In the genomic region with DNA sequence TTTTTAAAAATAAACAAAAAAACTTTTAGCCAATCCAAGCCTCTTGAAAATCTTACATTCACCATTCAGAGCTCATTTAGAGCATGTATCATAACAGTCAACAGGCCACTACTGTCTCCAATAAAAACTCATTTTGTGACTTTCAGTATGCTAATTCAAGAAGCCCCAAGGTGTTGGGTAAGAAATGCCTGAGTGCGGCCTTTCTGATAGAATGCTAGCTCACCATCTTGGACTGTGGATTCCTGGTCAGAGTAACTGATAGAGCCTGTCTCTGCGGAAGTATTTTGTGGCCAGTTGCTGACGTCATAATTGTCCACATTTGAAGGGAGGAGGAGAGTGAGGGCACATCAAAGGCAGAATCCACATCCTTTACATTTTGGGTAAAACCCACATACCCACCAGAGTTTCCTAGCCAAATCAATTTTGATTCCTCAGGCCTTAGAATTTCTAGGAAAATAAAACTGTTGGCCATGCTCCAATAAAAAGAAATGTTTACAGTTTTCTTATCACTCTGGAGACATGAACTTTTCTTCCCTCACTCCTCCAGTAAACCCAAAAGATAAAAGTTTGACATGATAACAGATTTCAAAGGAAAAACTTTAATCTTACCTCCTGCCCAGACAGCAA, we compare ENCODE assay signal across 1 cellular context.
TF ChIP-seq lines count a peak whose summit lies in the region.

No MANE protein-coding gene starts in this region.

TF ChIP-seq in K562, 482 proteins besides CTCF, POLR2A, EP300 and RAD21 (continued from another document):
- TF ChIP-seq, protein P1, sequence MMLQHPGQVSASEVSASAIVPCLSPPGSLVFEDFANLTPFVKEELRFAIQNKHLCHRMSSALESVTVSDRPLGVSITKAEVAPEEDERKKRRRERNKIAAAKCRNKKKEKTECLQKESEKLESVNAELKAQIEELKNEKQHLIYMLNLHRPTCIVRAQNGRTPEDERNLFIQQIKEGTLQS (IDR thresholded peaks at IDR 0.05), result peak; percentile 97
- TF ChIP-seq, protein P1 (CRISPR knock-in tag; conservative IDR thresholded peaks at IDR 0.05), result no peak
- peak; percentile 43; the same call in 1 of the 2 replicates for TF ChIP-seq ZNF766 (CRISPR knock-in tag; conservative IDR thresholded peaks at IDR 0.05)
- TF ChIP-seq DPF2 (IDR thresholded peaks at IDR 0.05), result peak; percentile 70; the same call in 1 of the 2 replicates
- TF ChIP-seq JUND (IDR thresholded peaks at IDR 0.05; ENCODE audit: borderline replicate concordance, low read depth, low read length), result peak; percentile 85
- peak; percentile 90 for TF ChIP-seq JUND (tag; IDR thresholded peaks at IDR 0.05; ENCODE audit: borderline replicate concordance, low read depth, low read length)
- TF ChIP-seq HDAC2 (IDR thresholded peaks at IDR 0.05), result 0 out of 2 replicates have a peak, but pooled peaks have one; percentile 36
- TF ChIP-seq ZKSCAN1 (IDR thresholded peaks at IDR 0.05; ENCODE audit: low read depth, low read length), result no peak
- TF ChIP-seq ZBED1 (IDR thresholded peaks at IDR 0.05), result no peak
- no peak for TF ChIP-seq GATAD2A (IDR thresholded peaks at IDR 0.05)
- TF ChIP-seq TEAD1 (CRISPR knock-in tag; IDR thresholded peaks at IDR 0.05), result peak in 1 of 2 experiments; percentile 8; a peak in 1 of 4 replicates
- peak; percentile 75 for TF ChIP-seq MYBL2 (IDR thresholded peaks at IDR 0.05; ENCODE audit: low read depth)
- TF ChIP-seq MYBL2 (CRISPR knock-in tag; IDR thresholded peaks at IDR 0.05; ENCODE audit: borderline replicate concordance), result no peak
- no peak for TF ChIP-seq ZHX1 (conservative IDR thresholded peaks at IDR 0.05; ENCODE audit: low read length)
- TF ChIP-seq, protein P2, sequence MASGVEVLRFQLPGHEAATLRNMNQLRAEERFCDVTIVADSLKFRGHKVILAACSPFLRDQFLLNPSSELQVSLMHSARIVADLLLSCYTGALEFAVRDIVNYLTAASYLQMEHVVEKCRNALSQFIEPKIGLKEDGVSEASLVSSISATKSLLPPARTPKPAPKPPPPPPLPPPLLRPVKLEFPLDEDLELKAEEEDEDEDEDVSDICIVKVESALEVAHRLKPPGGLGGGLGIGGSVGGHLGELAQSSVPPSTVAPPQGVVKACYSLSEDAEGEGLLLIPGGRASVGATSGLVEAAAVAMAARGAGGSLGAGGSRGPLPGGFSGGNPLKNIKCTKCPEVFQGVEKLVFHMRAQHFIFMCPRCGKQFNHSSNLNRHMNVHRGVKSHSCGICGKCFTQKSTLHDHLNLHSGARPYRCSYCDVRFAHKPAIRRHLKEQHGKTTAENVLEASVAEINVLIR (CRISPR knock-in tag; IDR thresholded peaks at IDR 0.05), result peak; percentile 80
- TF ChIP-seq TCF7 (IDR thresholded peaks at IDR 0.05; ENCODE audit: borderline replicate concordance), result 0 out of 2 replicates have a peak, but pooled peaks have one; percentile 70
- peak; percentile 71 for TF ChIP-seq LEF1 (IDR thresholded peaks at IDR 0.05)
- peak; percentile 12; the same call in 1 of the 2 replicates for TF ChIP-seq KHSRP (IDR thresholded peaks at IDR 0.05)
- TF ChIP-seq SMARCA4 (IDR thresholded peaks at IDR 0.05), result 0 out of 2 replicates have a peak, but pooled peaks have one; percentile 45
- TF ChIP-seq U2AF2 (optimal IDR thresholded peaks at IDR 0.05; ENCODE audit: low read depth, low read length), result no peak
- no peak for TF ChIP-seq IFI16 (CRISPR knock-in tag; IDR thresholded peaks at IDR 0.05)
- peak; percentile 57 for TF ChIP-seq GABPA (tag; conservative IDR thresholded peaks at IDR 0.05; ENCODE audit: low read depth)
- peak; percentile 43; the same call in 1 of the 2 replicates for TF ChIP-seq BCL6 (CRISPR knock-in tag; IDR thresholded peaks at IDR 0.05)
- TF ChIP-seq NR2C2 (CRISPR knock-in tag; IDR thresholded peaks at IDR 0.05), result no peak
- peak; percentile 48; the same call in 1 of the 2 replicates for TF ChIP-seq NR2C2 (tag; IDR thresholded peaks at IDR 0.05)
- 0 out of 4 replicates have a peak, but pooled peaks of 1 of the 2 experiments have one; percentile 15 for TF ChIP-seq ETV6 (IDR thresholded peaks at IDR 0.05; ENCODE audit: borderline replicate concordance in 1 of 2, low read depth in 2 of 2, low read length in 1 of 2)
- no peak for TF ChIP-seq ETV6 (CRISPR knock-in tag; IDR thresholded peaks at IDR 0.05; ENCODE audit: borderline replicate concordance)
- TF ChIP-seq ZFPM2 (CRISPR knock-in tag; IDR thresholded peaks at IDR 0.05), result no peak
- TF ChIP-seq KLF13 (tag; IDR thresholded peaks at IDR 0.05; ENCODE audit: borderline replicate concordance, low read depth), result no peak
- TF ChIP-seq VEZF1 (CRISPR knock-in tag; IDR thresholded peaks at IDR 0.05), result 0 out of 2 replicates have a peak, but pooled peaks have one; percentile 25
- no peak for TF ChIP-seq ZNF24 (IDR thresholded peaks at IDR 0.05)
- TF ChIP-seq TEAD4 (IDR thresholded peaks at IDR 0.05; ENCODE audit: low read length), result peak; percentile 58
- no peak for TF ChIP-seq TEAD4 (CRISPR knock-in tag; IDR thresholded peaks at IDR 0.05; ENCODE audit: borderline replicate concordance)
- TF ChIP-seq MCM7 (IDR thresholded peaks at IDR 0.05), result no peak
- TF ChIP-seq ARID1B (IDR thresholded peaks at IDR 0.05), result peak; percentile 72
- peak in 1 of 3 experiments; percentile 64 for TF ChIP-seq YY1 (IDR thresholded peaks at IDR 0.05; ENCODE audit: borderline replicate concordance in 1 of 3, control insufficient read depth in 1 of 3, extremely low read depth in 1 of 3, insufficient read depth in 3 of 3, insufficient read length in 1 of 3, insufficient replicate concordance in 2 of 3, low read depth in 1 of 3, low read length in 2 of 3)
- TF ChIP-seq, protein P3, sequence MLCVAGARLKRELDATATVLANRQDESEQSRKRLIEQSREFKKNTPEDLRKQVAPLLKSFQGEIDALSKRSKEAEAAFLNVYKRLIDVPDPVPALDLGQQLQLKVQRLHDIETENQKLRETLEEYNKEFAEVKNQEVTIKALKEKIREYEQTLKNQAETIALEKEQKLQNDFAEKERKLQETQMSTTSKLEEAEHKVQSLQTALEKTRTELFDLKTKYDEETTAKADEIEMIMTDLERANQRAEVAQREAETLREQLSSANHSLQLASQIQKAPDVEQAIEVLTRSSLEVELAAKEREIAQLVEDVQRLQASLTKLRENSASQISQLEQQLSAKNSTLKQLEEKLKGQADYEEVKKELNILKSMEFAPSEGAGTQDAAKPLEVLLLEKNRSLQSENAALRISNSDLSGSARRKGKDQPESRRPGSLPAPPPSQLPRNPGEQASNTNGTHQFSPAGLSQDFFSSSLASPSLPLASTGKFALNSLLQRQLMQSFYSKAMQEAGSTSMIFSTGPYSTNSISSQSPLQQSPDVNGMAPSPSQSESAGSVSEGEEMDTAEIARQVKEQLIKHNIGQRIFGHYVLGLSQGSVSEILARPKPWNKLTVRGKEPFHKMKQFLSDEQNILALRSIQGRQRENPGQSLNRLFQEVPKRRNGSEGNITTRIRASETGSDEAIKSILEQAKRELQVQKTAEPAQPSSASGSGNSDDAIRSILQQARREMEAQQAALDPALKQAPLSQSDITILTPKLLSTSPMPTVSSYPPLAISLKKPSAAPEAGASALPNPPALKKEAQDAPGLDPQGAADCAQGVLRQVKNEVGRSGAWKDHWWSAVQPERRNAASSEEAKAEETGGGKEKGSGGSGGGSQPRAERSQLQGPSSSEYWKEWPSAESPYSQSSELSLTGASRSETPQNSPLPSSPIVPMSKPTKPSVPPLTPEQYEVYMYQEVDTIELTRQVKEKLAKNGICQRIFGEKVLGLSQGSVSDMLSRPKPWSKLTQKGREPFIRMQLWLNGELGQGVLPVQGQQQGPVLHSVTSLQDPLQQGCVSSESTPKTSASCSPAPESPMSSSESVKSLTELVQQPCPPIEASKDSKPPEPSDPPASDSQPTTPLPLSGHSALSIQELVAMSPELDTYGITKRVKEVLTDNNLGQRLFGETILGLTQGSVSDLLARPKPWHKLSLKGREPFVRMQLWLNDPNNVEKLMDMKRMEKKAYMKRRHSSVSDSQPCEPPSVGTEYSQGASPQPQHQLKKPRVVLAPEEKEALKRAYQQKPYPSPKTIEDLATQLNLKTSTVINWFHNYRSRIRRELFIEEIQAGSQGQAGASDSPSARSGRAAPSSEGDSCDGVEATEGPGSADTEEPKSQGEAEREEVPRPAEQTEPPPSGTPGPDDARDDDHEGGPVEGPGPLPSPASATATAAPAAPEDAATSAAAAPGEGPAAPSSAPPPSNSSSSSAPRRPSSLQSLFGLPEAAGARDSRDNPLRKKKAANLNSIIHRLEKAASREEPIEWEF (CRISPR knock-in tag; IDR thresholded peaks at IDR 0.05), result no peak
- TF ChIP-seq ZMIZ1 (IDR thresholded peaks at IDR 0.05; ENCODE audit: low read depth in 2 of 2, low read length in 2 of 2), result no peak
- TF ChIP-seq NCOR1 (IDR thresholded peaks at IDR 0.05), result peak; percentile 30; the same call in 1 of the 2 replicates
- TF ChIP-seq ZNF77 (CRISPR knock-in tag; IDR thresholded peaks at IDR 0.05), result no peak
- TF ChIP-seq NBN (IDR thresholded peaks at IDR 0.05; ENCODE audit: low read depth), result peak; percentile 70; the same call in 1 of the 2 replicates
- no peak for TF ChIP-seq SNIP1 (IDR thresholded peaks at IDR 0.05; ENCODE audit: low read depth)
- TF ChIP-seq, protein P4, sequence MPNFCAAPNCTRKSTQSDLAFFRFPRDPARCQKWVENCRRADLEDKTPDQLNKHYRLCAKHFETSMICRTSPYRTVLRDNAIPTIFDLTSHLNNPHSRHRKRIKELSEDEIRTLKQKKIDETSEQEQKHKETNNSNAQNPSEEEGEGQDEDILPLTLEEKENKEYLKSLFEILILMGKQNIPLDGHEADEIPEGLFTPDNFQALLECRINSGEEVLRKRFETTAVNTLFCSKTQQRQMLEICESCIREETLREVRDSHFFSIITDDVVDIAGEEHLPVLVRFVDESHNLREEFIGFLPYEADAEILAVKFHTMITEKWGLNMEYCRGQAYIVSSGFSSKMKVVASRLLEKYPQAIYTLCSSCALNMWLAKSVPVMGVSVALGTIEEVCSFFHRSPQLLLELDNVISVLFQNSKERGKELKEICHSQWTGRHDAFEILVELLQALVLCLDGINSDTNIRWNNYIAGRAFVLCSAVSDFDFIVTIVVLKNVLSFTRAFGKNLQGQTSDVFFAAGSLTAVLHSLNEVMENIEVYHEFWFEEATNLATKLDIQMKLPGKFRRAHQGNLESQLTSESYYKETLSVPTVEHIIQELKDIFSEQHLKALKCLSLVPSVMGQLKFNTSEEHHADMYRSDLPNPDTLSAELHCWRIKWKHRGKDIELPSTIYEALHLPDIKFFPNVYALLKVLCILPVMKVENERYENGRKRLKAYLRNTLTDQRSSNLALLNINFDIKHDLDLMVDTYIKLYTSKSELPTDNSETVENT (CRISPR knock-in tag; IDR thresholded peaks at IDR 0.05), result no peak
